8 cellular contexts compared by ENCODE assay signal in genomic region chr12:54991161-54991991, GRCh38. TPM values are rescaled to one million over a fixed set of nuclear protein-coding genes. Genes with fewer than 3 reads are reported as not detected.
DNase-seq lines count a peak whose midpoint lies in the region; ATAC-seq and TF ChIP-seq lines count a peak whose summit lies in the region.

No MANE protein-coding gene starts in this region.

- H3K27me3 Mint-ChIP-seq in T-cell, result no peaks in the 10 kb centered on the region
- no peaks in the 10 kb centered on the region for H3K27me3 Mint-ChIP-seq in naive thymus-derived CD4-positive, alpha-beta T cell

- no peak for TF ChIP-seq CTCF in A673 (conservative IDR thresholded peaks at IDR 0.05; ENCODE audit: low read depth, low read length)
- no peak for TF ChIP-seq CTCF in brain microvascular endothelial cell (IDR thresholded peaks at IDR 0.05; ENCODE audit: low read depth, low read length, missing control alignments)

- no TSS peak for BruUV-seq in A673 (replicated peaks; lab: Mats Ljungman, UMichigan)

- H3K27ac Mint-ChIP-seq in T-cell, result peak overlapping the region; percentile 99
- peak overlapping the region; percentile 95 to 100 (median 98) for H3K27ac Mint-ChIP-seq in naive thymus-derived CD4-positive, alpha-beta T cell

- intact Hi-C loops in naive thymus-derived CD4-positive, alpha-beta T cell (cut with micrococcal nuclease), result loop anchor here (1.0 to 10.0 kb wide), 4 partner anchors 8 to 387 kb away; no protein-coding TSS in a partner anchor
- intact Hi-C loops in A673 (cut with micrococcal nuclease; ENCODE audit: unreplicated experiment), result loop anchor here (10.0 kb wide), 1 partner anchor 623 kb away; no protein-coding TSS in a partner anchor

- DNase-seq in T-cell (peak in 7 of 34 experiments; percentile 1 to 27 (median 18)), A673 (ENCODE audit: low spot score) (no peak), epidermal melanocyte (ENCODE audit: insufficient read length, low spot score) (no peak), ecto neural progenitor cell (ENCODE audit: low spot score) (no peak), brain microvascular endothelial cell (no peak)
- DNase-seq in naive thymus-derived CD4-positive, alpha-beta T cell, result peak in 8 of 9 donors; percentile 40 to 56 (median 50)

- H3K27me3 ChIP-seq in naive thymus-derived CD4-positive, alpha-beta T cell (ENCODE audit: control insufficient read depth in 2 of 2, insufficient read depth in 2 of 2, low read length in 2 of 2), result no peaks in the 10 kb centered on the region
- H3K27me3 ChIP-seq in A673 (replicated peaks; ENCODE audit: insufficient read depth, low read depth, low read length, poor library complexity), result no peaks in the 10 kb centered on the region
- no peaks in the 10 kb centered on the region for H3K27me3 ChIP-seq in brain microvascular endothelial cell (replicated peaks)

- CTCF ChIA-PET in T-cell (lab: Charles Lee) (interaction anchor here (0.6 to 8.1 kb wide), 5 partner anchors 14 to 1725 kb away, joined by 3 to 351 read pairs (median 50); no protein-coding TSS in a partner anchor), A673 (lab: Charles Lee) (no interaction called here)
- CTCF ChIA-PET in naive thymus-derived CD4-positive, alpha-beta T cell (lab: Charles Lee), result interaction anchor here (1.0 to 13.9 kb wide), 16 partner anchors 9 to 290 kb away, joined by 3 to 564 read pairs (median 23); partner anchors contain the start of gene MUCL1

- H3K4me1 ChIP-seq in naive thymus-derived CD4-positive, alpha-beta T cell (ENCODE audit: control insufficient read depth in 2 of 2, insufficient read depth in 2 of 2, low read length in 2 of 2), result peaks cover 23 to 46% of the 10 kb centered on the region in 2 donors
- H3K4me1 ChIP-seq in A673 (ENCODE audit: insufficient read depth, low read length, poor library complexity, severe bottlenecking), result no peaks in the 10 kb centered on the region

- POLR2A ChIA-PET in T-cell (lab: Charles Lee) (no interaction called here), A673 (lab: Charles Lee; ENCODE audit: low non-redundant PET) (no interaction called here)
- POLR2A ChIA-PET in naive thymus-derived CD4-positive, alpha-beta T cell (lab: Charles Lee), result interaction anchor here (1.2 to 3.0 kb wide), 8 partner anchors 8 to 267 kb away, joined by 4 to 72 read pairs (median 6); partner anchors contain the start of gene TESPA1

- H3K36me3 ChIP-seq in naive thymus-derived CD4-positive, alpha-beta T cell (ENCODE audit: control insufficient read depth in 2 of 3, insufficient read depth in 3 of 3, low read length in 3 of 3), result no peaks in the 10 kb centered on the region
- H3K36me3 ChIP-seq in A673 (ENCODE audit: insufficient read depth, low read length, poor library complexity, severe bottlenecking) (no peaks in the 10 kb centered on the region), brain microvascular endothelial cell (replicated peaks) (no peaks in the 10 kb centered on the region)

- ATAC-seq in GM19025 (IDR thresholded peaks at IDR 0.05; ENCODE audit: low read depth, unreplicated experiment) (peak; percentile 66), HG02970 (IDR thresholded peaks at IDR 0.05; ENCODE audit: low FRiP score, unreplicated experiment) (peak; percentile 55), T-cell (replicated peaks in 1 of 4) (peak; percentile 51 to 70 (median 58))
- peak; percentile 46 for ATAC-seq in naive thymus-derived CD4-positive, alpha-beta T cell

- H3K9me3 ChIP-seq in naive thymus-derived CD4-positive, alpha-beta T cell (ENCODE audit: control insufficient read depth in 2 of 3, low read length in 3 of 3), result no peaks in the 10 kb centered on the region
- H3K9me3 ChIP-seq in A673 (ENCODE audit: low read depth, low read length, poor library complexity, severe bottlenecking), result no peaks in the 10 kb centered on the region

- no peaks in the 10 kb centered on the region for H3K36me3 Mint-ChIP-seq in T-cell
- H3K36me3 Mint-ChIP-seq in naive thymus-derived CD4-positive, alpha-beta T cell, result peaks cover 0 to 8% (median 6%) of the 10 kb centered on the region in 5 donors

- H3K4me3 Mint-ChIP-seq in T-cell, result peak overlapping the region; percentile 76 to 89 (median 85)
- peak overlapping the region; percentile 90 to 98 (median 94) for H3K4me3 Mint-ChIP-seq in naive thymus-derived CD4-positive, alpha-beta T cell

- H3K4me1 Mint-ChIP-seq in T-cell, result peaks cover 59 to 63% (median 61%) of the 10 kb centered on the region in 3 donors
- H3K4me1 Mint-ChIP-seq in naive thymus-derived CD4-positive, alpha-beta T cell, result peaks cover 34 to 78% (median 64%) of the 10 kb centered on the region in 7 donors

- in situ Hi-C loops in brain microvascular endothelial cell (cut with HindIII; ENCODE audit: low pct_ligation_motif_present, low sequenced_read_pairs), result no loop called here

- peak overlapping the region; percentile 80 for H3K27ac ChIP-seq in naive thymus-derived CD4-positive, alpha-beta T cell (ENCODE audit: low read depth, low read length)
- H3K27ac ChIP-seq in A673 (ENCODE audit: low read depth, low read length, poor library complexity, severe bottlenecking), result no peak overlapping the region
- H3K27ac ChIP-seq in brain microvascular endothelial cell, result no peak overlapping the region

- H3K4me3 ChIP-seq in naive thymus-derived CD4-positive, alpha-beta T cell (ENCODE audit: low read length), result peak overlapping the region; percentile 75
- no peak overlapping the region for H3K4me3 ChIP-seq in A673 (ENCODE audit: low read depth, low read length, poor library complexity, severe bottlenecking)
- no peak overlapping the region for H3K4me3 ChIP-seq in brain microvascular endothelial cell (ENCODE audit: low read depth, low read length)

- H3K9me3 Mint-ChIP-seq in T-cell, result no peaks in the 10 kb centered on the region
- peaks cover 0 to 3% (median 0%) of the 10 kb centered on the region in 11 donors for H3K9me3 Mint-ChIP-seq in naive thymus-derived CD4-positive, alpha-beta T cell

RNA-seq across cellular contexts. Expression of gene TESPA1, which starts 6.8 kb away (rescaled TPM):
- total RNA-seq in T-cell (100 to 1,000 TPM; 141 to 215 (median 170) TPM), A673 (2021) (not detected in 2 replicates)
- total RNA-seq in naive thymus-derived CD4-positive, alpha-beta T cell, result 100 to 1,000 TPM; 120 to 301 (median 186) TPM
- 100 to 1,000 TPM; 183 to 314 TPM for polyA plus RNA-seq in naive thymus-derived CD4-positive, alpha-beta T cell

RNA-seq across cellular contexts. Expression of gene NEUROD4, which starts 28.4 kb away (rescaled TPM):
- total RNA-seq in T-cell (under 1 TPM in 1 of 5 donors, not detected in 4; 0.06 TPM), A673 (2021) (not detected in 2 replicates)
- total RNA-seq in naive thymus-derived CD4-positive, alpha-beta T cell, result under 1 TPM in 1 of 5 experiments, not detected in 4; 0.11 TPM
- polyA plus RNA-seq in naive thymus-derived CD4-positive, alpha-beta T cell, result not detected

Comparison
In these comparisons a context has a peak if more than half of its experiments do, and no peak if none do; other contexts are left out.
1. DNase-seq: peak in naive thymus-derived CD4-positive, alpha-beta T cell (8 of 9); none in A673 (single experiment), epidermal melanocyte (single experiment), ecto neural progenitor cell (single experiment) and brain microvascular endothelial cell (single experiment).
2. RNA of gene TESPA1, which starts 6.8 kb away (total RNA-seq): 120 to 301 TPM in naive thymus-derived CD4-positive, alpha-beta T cell and 141 to 215 TPM in T-cell; not detected in A673; every median in the first group is over 100 times any median in the second.
3. Peak in every context shown above with its lines, with median percentiles within 50 percentile points of each other: ATAC-seq.